In the genomic region with DNA sequence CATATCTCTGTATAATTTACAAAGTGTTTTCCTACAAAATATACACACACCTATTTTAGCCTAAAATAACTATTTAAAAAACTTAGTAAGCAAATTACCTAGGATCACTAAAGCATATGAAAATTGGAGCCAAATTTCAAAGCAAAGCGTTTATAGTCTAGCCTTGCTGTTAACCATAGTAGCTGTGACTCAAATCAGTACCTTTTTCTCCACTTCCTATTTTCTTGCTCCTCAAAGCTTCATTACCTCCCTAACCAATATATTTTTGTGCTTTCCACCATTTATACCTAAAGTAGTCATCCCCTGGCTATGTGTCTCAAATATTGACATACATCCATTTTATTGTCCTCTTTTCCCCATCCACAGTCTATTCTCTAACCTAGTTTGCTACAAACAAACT, we compare ENCODE assay signal across 24 cellular contexts.
"Had no signal": no experiment of that assay in that cellular context is flagged by ENCODE, and none has a peak within 500 bp of the region (broad histone marks: within the 10 kb centered on the region; RNA-seq: fewer than 3 reads in every experiment).

No MANE protein-coding gene starts in this region.

- H3K4me3 Mint-ChIP-seq: activated CD4-positive, alpha-beta T cell treated with anti-CD3 and anti-CD28 coated beads for 36 hours; activated naive CD8-positive, alpha-beta T cell; natural killer cell; neural progenitor cell had no signal

- H3K4me3 ChIP-seq: adrenal gland, body of pancreas, left ventricle myocardium inferior, lung, neural progenitor cell, right atrium auricular region, suprapubic skin, tibial artery, upper lobe of right lung had no signal

- H3K4me1 Mint-ChIP-seq: activated CD4-positive, alpha-beta T cell treated with anti-CD3 and anti-CD28 coated beads for 36 hours; natural killer cell; neural progenitor cell had no signal

- ATAC-seq: activated CD4-positive, alpha-beta T cell treated with anti-CD3 and anti-CD28 coated beads for 36 hours; body of pancreas; natural killer cell; upper lobe of right lung had no signal

- FAIRE-seq: colon, frontal cortex had no signal

- H3K27me3 Mint-ChIP-seq: activated CD4-positive, alpha-beta T cell treated with anti-CD3 and anti-CD28 coated beads for 36 hours; activated naive CD8-positive, alpha-beta T cell had no signal

- H3K36me3 Mint-ChIP-seq: activated naive CD8-positive, alpha-beta T cell; natural killer cell had no signal

- H3K36me3 ChIP-seq: adrenal gland, left ventricle myocardium inferior, neural progenitor cell, right atrium auricular region, suprapubic skin, tibial artery, upper lobe of right lung had no signal

- H3K9me3 ChIP-seq: adrenal gland, right atrium auricular region, suprapubic skin, tibial artery, upper lobe of right lung had no signal

- H3K27ac Mint-ChIP-seq: activated CD4-positive, alpha-beta T cell treated with anti-CD3 and anti-CD28 coated beads for 36 hours; activated naive CD8-positive, alpha-beta T cell; natural killer cell; neural progenitor cell had no signal

- DNase-seq: activated CD4-positive, alpha-beta T cell treated with anti-CD3 and anti-CD28 coated beads for 36 hours; activated CD4-positive, CD25-positive, alpha-beta regulatory T cell; activated CD8-positive, alpha-beta memory T cell treated with anti-CD3 and anti-CD28 coated beads for 24 hours; activated effector memory CD4-positive, alpha-beta T cell treated with Interleukin-2 at 50 U/mL for 16 hours; activated naive CD4-positive, alpha-beta T cell treated with Interleukin-2 at 50 U/mL for 16 hours; adrenal gland; aorta; body of pancreas; effector memory CD4-positive, alpha-beta T cell; islet precursor cell; left ventricle myocardium inferior; mesendoderm; natural killer cell; occipital lobe; stimulated activated naive CD4-positive, alpha-beta T cell; tibial artery; upper lobe of right lung had no signal

- H3K4me1 ChIP-seq: adrenal gland, body of pancreas, left ventricle myocardium inferior, neural progenitor cell, right atrium auricular region, suprapubic skin, tibial artery, upper lobe of right lung had no signal

- H3K27me3 ChIP-seq: adrenal gland, body of pancreas, neural progenitor cell, right atrium auricular region, suprapubic skin, tibial artery, upper lobe of right lung had no signal
